ENCODE assay signal across 11 cellular contexts in the genomic region with DNA sequence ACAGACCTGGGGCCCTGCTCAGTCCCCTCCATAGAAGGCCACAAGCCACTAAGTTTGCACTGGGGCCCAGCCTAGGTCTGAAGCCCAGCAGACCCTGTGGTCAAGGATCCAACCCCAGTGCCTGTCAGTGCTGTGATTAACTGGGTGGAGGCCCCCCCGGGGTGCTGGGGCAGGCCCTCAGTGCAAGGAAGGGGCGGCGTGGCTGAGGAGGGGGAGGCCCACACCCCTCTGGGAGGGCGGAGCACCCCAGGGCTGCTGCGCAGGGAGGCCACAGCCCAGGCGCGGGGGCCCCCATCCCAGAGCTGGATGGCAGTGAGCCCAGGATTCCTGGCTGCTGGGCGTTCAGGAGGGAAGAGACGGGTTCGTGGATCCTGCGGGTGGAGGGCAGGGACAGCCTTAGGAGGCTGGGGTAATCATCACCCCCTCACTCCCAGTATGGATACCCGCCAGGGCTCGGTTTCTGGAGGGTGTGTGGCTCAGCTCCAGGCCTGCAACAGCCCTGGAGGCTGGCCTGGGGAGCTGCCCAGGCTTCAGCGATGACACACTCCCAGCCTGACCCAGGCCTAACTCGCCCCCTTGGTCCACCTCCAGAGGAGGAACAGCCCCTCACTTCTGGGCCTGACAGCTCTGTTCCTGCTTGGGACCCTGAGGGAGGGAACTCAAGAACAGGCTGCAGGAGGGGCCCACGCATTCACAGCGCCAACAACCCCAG. TPM values are rescaled to one million over a fixed set of nuclear protein-coding genes. Genes with fewer than 3 reads are reported as not detected.
DNase-seq lines count a peak whose midpoint lies in the region; ATAC-seq and TF ChIP-seq lines count a peak whose summit lies in the region.
"Had no signal": no experiment of that assay in that cellular context is flagged by ENCODE, and none has a peak within 500 bp of the region (broad histone marks: within the 10 kb centered on the region; RNA-seq: fewer than 3 reads in every experiment).

No MANE protein-coding gene starts in this region.

- H3K79me2 ChIP-seq in mammary epithelial cell (ENCODE audit: insufficient read depth, low read length): peaks cover 34% of the 10 kb centered on the region

- 38% methylated on average over 11 of the region's 17 CpGs for WGBS in mammary epithelial cell (ENCODE audit: low coverage, missing lambda C conversion rate)

- DNase-seq in MCF 10A (ENCODE audit: unreplicated experiment) (peak; percentile 67), mammary epithelial cell (no peak), fibroblast of mammary gland (ENCODE audit: low read depth) (peak; percentile 94), NCI-H1105 treated with DMSO at 0.1 percent for 48 hours (lab: John Stamatoyannopoulos, UW) (no peak), G401 (ENCODE audit: low spot score) (no peak)
- DNase-seq in stimulated activated naive CD4-positive, alpha-beta T cell (lab: John Stamatoyannopoulos, UW): no peak
- DNase-seq: activated gamma-delta T cell had no signal

- no peak overlapping the region for H3K4me2 ChIP-seq in mammary epithelial cell (ENCODE audit: insufficient read depth, low read depth, low read length)

- no peaks in the 10 kb centered on the region for H3K9me3 ChIP-seq in mammary epithelial cell (replicated peaks; ENCODE audit: insufficient read depth, low read length)
- no peaks in the 10 kb centered on the region for H3K9me3 ChIP-seq in muscle layer of colon (ENCODE audit: low read length)

- H3K9me3 Mint-ChIP-seq in MCF 10A (ENCODE audit: unreplicated experiment): no peaks in the 10 kb centered on the region
- H3K9me3 Mint-ChIP-seq: CD4-positive, alpha-beta memory T cell; neural crest cell had no signal

- no peaks in the 10 kb centered on the region for H4K20me1 ChIP-seq in mammary epithelial cell (ENCODE audit: insufficient read depth, low read length)

- H3K4me1 ChIP-seq in mammary epithelial cell (ENCODE audit: insufficient read depth, low read length) (peaks cover 31% of the 10 kb centered on the region), muscle layer of colon (ENCODE audit: insufficient read depth, low read length) (peaks cover 47% of the 10 kb centered on the region)

- peak overlapping the region; percentile 44 for H3K4me3 Mint-ChIP-seq in MCF 10A (ENCODE audit: unreplicated experiment)
- H3K4me3 Mint-ChIP-seq: CD4-positive, alpha-beta memory T cell had no signal

- peak overlapping the region; percentile 83 for H3K27ac Mint-ChIP-seq in MCF 10A (ENCODE audit: low read depth, unreplicated experiment)

- TF ChIP-seq CTCF in MCF 10A (IDR thresholded peaks at IDR 0.05; ENCODE audit: unreplicated experiment) (no peak), mammary epithelial cell (conservative IDR thresholded peaks at IDR 0.05 in 1 of 2, IDR thresholded peaks at IDR 0.05 in 1 of 2; ENCODE audit: extremely low read depth in 1 of 2, insufficient read depth in 1 of 2, low read depth in 1 of 2, low read length in 2 of 2) (no peak), fibroblast of mammary gland (conservative IDR thresholded peaks at IDR 0.05; ENCODE audit: control insufficient read depth, insufficient read depth, low read depth, low read length) (no peak)

- POLR2A ChIA-PET in MCF 10A (lab: Yijun Ruan, JAX): interaction anchor here (0.5 to 8.9 kb wide), 6 partner anchors 9 to 349 kb away, joined by 3 to 137 read pairs (median 4); partner anchors contain the start of genes ARF1, GUK1 and IBA57

- peaks cover 38% of the 10 kb centered on the region for H3K36me3 Mint-ChIP-seq in MCF 10A (ENCODE audit: insufficient read depth, unreplicated experiment)

- H3K27ac ChIP-seq in mammary epithelial cell (ENCODE audit: insufficient read depth, low read depth, low read length) (no peak overlapping the region), muscle layer of colon (ENCODE audit: low read depth, low read length) (peak overlapping the region; percentile 98)

- CTCF ChIA-PET in MCF 10A (lab: Yijun Ruan, JAX): interaction anchor here (0.8 to 5.9 kb wide), 6 partner anchors 8 to 152 kb away, joined by 3 to 63 read pairs (median 4); partner anchors contain the start of genes GUK1 and IBA57
- CTCF ChIA-PET in mammary epithelial cell (lab: Charles Lee; ENCODE audit: low non-redundant PET): no interaction called here

- H3K4me3 ChIP-seq in mammary epithelial cell (replicated peaks in 1 of 3; ENCODE audit: insufficient read depth in 1 of 3, low read depth in 2 of 3, low read length in 3 of 3) (no peak overlapping the region), fibroblast of mammary gland (ENCODE audit: control insufficient read depth, low read depth, low read length) (no peak overlapping the region), muscle layer of colon (ENCODE audit: low read depth in 1 of 2, low read length in 2 of 2) (peak overlapping the region; percentile 34 to 74)

- intact Hi-C loops in MCF 10A (cut with micrococcal nuclease) (no loop called here), mammary epithelial cell (cut with micrococcal nuclease) (no loop called here)

- peaks cover 2% of the 10 kb centered on the region for H3K36me3 ChIP-seq in mammary epithelial cell (ENCODE audit: insufficient read depth, low read length)
- peaks cover 22% of the 10 kb centered on the region for H3K36me3 ChIP-seq in muscle layer of colon (ENCODE audit: insufficient read depth, low read length)

- ATAC-seq in HG03354 (IDR thresholded peaks at IDR 0.05; ENCODE audit: poor library complexity, severe bottlenecking, unreplicated experiment): no peak

- H3K4me1 Mint-ChIP-seq in MCF 10A (ENCODE audit: insufficient read depth, unreplicated experiment): peaks cover 46% of the 10 kb centered on the region
- H3K4me1 Mint-ChIP-seq: neural crest cell had no signal

- H3K27me3 ChIP-seq in mammary epithelial cell (ENCODE audit: insufficient read depth, low read length): no peaks in the 10 kb centered on the region
- H3K27me3 ChIP-seq in muscle layer of colon (ENCODE audit: control insufficient read depth in 1 of 2, insufficient read depth in 2 of 2, low read length in 2 of 2): no peaks in the 10 kb centered on the region

- BruUV-seq in MCF 10A (replicated peaks; lab: Mats Ljungman, UMichigan) (no TSS peak), mammary epithelial cell (replicated peaks; lab: Mats Ljungman, UMichigan) (no TSS peak)

- H3K9ac ChIP-seq in mammary epithelial cell (ENCODE audit: insufficient read depth, low read length) (no peak overlapping the region), muscle layer of colon (ENCODE audit: low read length) (peak overlapping the region; percentile 82)

- in situ Hi-C loops in mammary epithelial cell (cut with MboI; ENCODE audit: low sequenced_read_pairs in 2 of 2): no loop called here
- in situ Hi-C loops in G401 (cut with HindIII; ENCODE audit: low sequenced_read_pairs): no loop called here

- dilution Hi-C loops in mammary epithelial cell (cut with HindIII; ENCODE audit: low sequenced_read_pairs): no loop called here

- no peaks in the 10 kb centered on the region for H3K27me3 Mint-ChIP-seq in MCF 10A (ENCODE audit: insufficient read depth, unreplicated experiment)
- H3K27me3 Mint-ChIP-seq: CD4-positive, alpha-beta memory T cell had no signal

- H2AFZ ChIP-seq in mammary epithelial cell (ENCODE audit: low read depth, low read length): no peak overlapping the region

RNA-seq across cellular contexts. Expression of gene GJC2, which starts 0.9 kb away (rescaled TPM):
- total RNA-seq in MCF 10A (2022): 9.0 and 18.5 TPM in 2 replicates
- under 1 TPM; 0.33 to 0.47 TPM for total RNA-seq in mammary epithelial cell
- 0.14 TPM for polyA plus RNA-seq in mammary epithelial cell
- not detected for polyA minus RNA-seq in mammary epithelial cell
- 0.74 and 1.2 TPM in 2 replicates for total RNA-seq in G401 (2014; rRNA removed; shearing (Covaris generic))
- polyA plus RNA-seq: CD4-positive, alpha-beta memory T cell had no signal

RNA-seq across cellular contexts. Expression of gene GUK1, which starts 10.5 kb away (rescaled TPM):
- total RNA-seq in MCF 10A (2022) (495 and 510 TPM in 2 replicates), mammary epithelial cell (100 to 1,000 TPM; 229 to 242 TPM)
- 461 TPM for polyA plus RNA-seq in mammary epithelial cell
- polyA minus RNA-seq in mammary epithelial cell: 86.1 TPM
- total RNA-seq in G401 (2014; rRNA removed; shearing (Covaris generic)): 172 and 313 TPM in 2 replicates

RNA-seq across cellular contexts. Expression of gene IBA57, which starts 15.0 kb away (rescaled TPM):
- total RNA-seq in MCF 10A (2022): 12.0 and 16.5 TPM in 2 replicates
- 1 to 10 TPM; 7.0 to 8.0 TPM for total RNA-seq in mammary epithelial cell
- 2.6 TPM for polyA plus RNA-seq in mammary epithelial cell
- 3.0 TPM for polyA minus RNA-seq in mammary epithelial cell
- 9.7 and 19.0 TPM in 2 replicates for total RNA-seq in G401 (2014; rRNA removed; shearing (Covaris generic))

RNA-seq across cellular contexts. Expression of gene MRPL55, which starts 41.5 kb away (rescaled TPM):
- total RNA-seq in MCF 10A (2022) (85.4 and 111 TPM in 2 replicates), mammary epithelial cell (10 to 100 TPM; 37.7 to 42.3 TPM)
- 66.4 TPM for polyA plus RNA-seq in mammary epithelial cell
- 11.7 TPM for polyA minus RNA-seq in mammary epithelial cell
- total RNA-seq in G401 (2014; rRNA removed; shearing (Covaris generic)): 93.7 and 103 TPM in 2 replicates

RNA-seq across cellular contexts. Expression of gene C1orf35, which starts 47.5 kb away (rescaled TPM):
- total RNA-seq in MCF 10A (2022) (48.9 and 49.2 TPM in 2 replicates), mammary epithelial cell (10 to 100 TPM in 1 of 2 donors, 1 to 10 TPM in 1; 5.7 to 19.6 TPM)
- 14.5 TPM for polyA plus RNA-seq in mammary epithelial cell
- 9.7 TPM for polyA minus RNA-seq in mammary epithelial cell
- total RNA-seq in G401 (2014; rRNA removed; shearing (Covaris generic)): 29.7 and 36.9 TPM in 2 replicates

Comparison
In these comparisons a context has a peak if more than half of its experiments do, and no peak if none do; other contexts are left out.
1. DNase-seq: peak in MCF 10A (single experiment) and fibroblast of mammary gland (single experiment); none in mammary epithelial cell (single experiment), NCI-H1105 treated with DMSO at 0.1 percent for 48 hours (single experiment), stimulated activated naive CD4-positive, alpha-beta T cell (0 of 6) and G401 (single experiment).
2. H3K4me3 ChIP-seq: peak in muscle layer of colon (2 of 2); none in mammary epithelial cell (0 of 3) and fibroblast of mammary gland (single experiment).